ENCODE assay signal across 18 cellular contexts in the genomic region with DNA sequence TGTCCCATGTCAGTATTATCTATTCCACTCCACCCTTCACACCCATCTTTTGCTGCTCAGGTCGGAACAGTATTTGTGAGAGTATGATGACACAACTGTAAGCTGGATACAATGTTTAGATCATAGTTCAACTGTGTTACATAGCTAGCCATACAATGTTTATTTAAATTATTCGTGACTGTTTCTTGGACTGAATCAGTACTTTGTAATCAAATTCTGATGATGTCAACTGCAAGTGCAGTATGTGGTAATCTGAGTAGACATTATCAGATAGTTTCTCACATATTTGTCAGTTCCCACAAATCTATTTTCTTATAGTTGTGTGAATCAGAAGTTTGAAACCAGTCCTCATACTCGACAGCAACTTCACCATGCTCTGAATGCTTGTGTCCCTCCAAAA.
A peak's percentile ranks its signal among the peaks of the same experiment; 100 is the strongest.
DNase-seq lines count a peak whose midpoint lies in the region; ATAC-seq and TF ChIP-seq lines count a peak whose summit lies in the region.
"Had no signal": no experiment of that assay in that cellular context is flagged by ENCODE, and none has a peak within 500 bp of the region (broad histone marks: within the 10 kb centered on the region; RNA-seq: fewer than 3 reads in every experiment).

No MANE protein-coding gene starts in this region.

- TF ChIP-seq CTCF in AG04449 (IDR thresholded peaks at IDR 0.05; ENCODE audit: insufficient read depth, low read length, missing control alignments) (no peak), lower leg skin (IDR thresholded peaks at IDR 0.05) (no peak)

- peaks cover 7% of the 10 kb centered on the region for H3K4me1 Mint-ChIP-seq in T-helper 17 cell

- no peaks in the 10 kb centered on the region for H3K9me3 ChIP-seq in T-helper 17 cell (ENCODE audit: control insufficient read depth, low read length, poor library complexity, severe bottlenecking)
- H3K9me3 ChIP-seq: adrenal gland, psoas muscle, vagina had no signal

- intact Hi-C loops in lower leg skin (cut with DNase I; ENCODE audit: low total_unique reads): no loop called here

- no peak for TF ChIP-seq POLR2A in lower leg skin (IDR thresholded peaks at IDR 0.05)

- H3K36me3 Mint-ChIP-seq in T-helper 17 cell (ENCODE audit: low read depth): no peaks in the 10 kb centered on the region

- no peak for ATAC-seq in T-helper 17 cell
- ATAC-seq: psoas muscle had no signal

- POLR2A ChIA-PET in AG04449 (lab: Yijun Ruan, JAX): no interaction called here

- no peak overlapping the region for H3K27ac Mint-ChIP-seq in T-helper 17 cell
- H3K27ac Mint-ChIP-seq: CD4-positive, alpha-beta T cell had no signal

- no peak overlapping the region for H3K4me3 Mint-ChIP-seq in T-helper 17 cell
- H3K4me3 Mint-ChIP-seq: CD4-positive, alpha-beta T cell had no signal

- peak; percentile 31 for DNase-seq in AG04449 (ENCODE audit: low read depth, low spot score)
- DNase-seq in HS-27A (ENCODE audit: low read depth): peak; percentile 17
- peak; percentile 34 for DNase-seq in astrocyte of the hippocampus (ENCODE audit: low read depth, low spot score)
- DNase-seq in fibroblast of the conjunctiva (ENCODE audit: low read depth): peak; percentile 10
- no peak for DNase-seq in T-helper 17 cell
- DNase-seq in activated CD4-positive, alpha-beta T cell treated with anti-CD3 and anti-CD28 coated beads, Interleukin-2, amount 50 U/mL, for 1 hour: no peak
- no peak for DNase-seq in lower leg skin (ENCODE audit: low spot score in 2 of 2)
- DNase-seq in cortex of kidney (lab: John Stamatoyannopoulos, UW): no peak
- DNase-seq: activated CD4-positive, alpha-beta T cell treated with anti-CD3 and anti-CD28 coated beads for 48 hours; activated CD8-positive, alpha-beta memory T cell treated with anti-CD3 and anti-CD28 coated beads, Interleukin-2, amount 50 U/mL, for 4 hours; activated effector memory CD4-positive, alpha-beta T cell treated with Interleukin-2 at 50 U/mL for 16 hours; adrenal gland; CD4-positive, alpha-beta T cell; DMS53; MV-4-11; NCI-H1930; psoas muscle had no signal

- H3K27me3 Mint-ChIP-seq in T-helper 17 cell: no peaks in the 10 kb centered on the region
- H3K27me3 Mint-ChIP-seq: CD4-positive, alpha-beta T cell had no signal

- no peak overlapping the region for H3K4me3 ChIP-seq in AG04449 (ENCODE audit: low read depth, low read length)
- no peak overlapping the region for H3K4me3 ChIP-seq in lower leg skin (ENCODE audit: low read depth, poor library complexity, severe bottlenecking)
- H3K4me3 ChIP-seq: adrenal gland, psoas muscle, vagina had no signal

- 84 to 87% methylated on average over 3 of the region's 3 CpGs for WGBS in lower leg skin, 2 donors

- CTCF ChIA-PET in AG04449 (lab: Yijun Ruan, JAX): no interaction called here

Comparison
In these comparisons a context has a peak if more than half of its experiments do, and no peak if none do; other contexts are left out.
1. DNase-seq: peak in AG04449 (single experiment), HS-27A (single experiment), astrocyte of the hippocampus (single experiment) and fibroblast of the conjunctiva (single experiment); none in T-helper 17 cell (0 of 3), activated CD4-positive, alpha-beta T cell treated with anti-CD3 and anti-CD28 coated beads, Interleukin-2, amount 50 U/mL, for 1 hour (single experiment), lower leg skin (0 of 2) and cortex of kidney (single experiment).